11 cellular contexts compared by ENCODE assay signal in the genomic region with DNA sequence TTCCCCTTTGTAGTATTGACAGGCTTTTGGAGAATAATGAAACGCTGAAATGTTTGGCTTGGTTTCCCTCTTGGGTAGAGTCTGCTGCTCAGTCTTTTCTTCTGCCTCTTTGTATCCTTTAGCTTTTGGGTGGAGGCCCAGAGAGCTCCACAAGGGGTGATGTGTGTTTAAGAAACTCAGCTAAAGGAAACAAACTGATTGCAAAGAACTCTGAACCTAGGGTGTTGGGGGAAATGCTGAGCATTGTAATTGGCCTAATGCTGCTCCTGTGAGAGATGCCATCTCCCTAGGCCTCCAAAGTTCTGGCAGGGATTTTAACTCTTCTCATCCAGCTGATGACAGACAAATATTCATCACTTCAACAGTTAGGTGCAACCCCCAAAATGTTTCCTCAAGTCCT. TPM values are rescaled to one million over a fixed set of nuclear protein-coding genes. Genes with fewer than 3 reads are reported as not detected.
A peak's percentile ranks its signal among the peaks of the same experiment; 100 is the strongest.
DNase-seq lines count a peak whose midpoint lies in the region; FAIRE-seq and TF ChIP-seq lines count a peak whose summit lies in the region.
"Had no signal": no experiment of that assay in that cellular context is flagged by ENCODE, and none has a peak within 500 bp of the region (broad histone marks: within the 10 kb centered on the region; RNA-seq: fewer than 3 reads in every experiment).

No MANE protein-coding gene starts in this region.

- peak; percentile 49 for DNase-seq in AG20443 (ENCODE audit: low spot score)
- no peak for DNase-seq in SJCRH30
- peak; percentile 76 for DNase-seq in fibroblast of mammary gland (ENCODE audit: low read depth)
- DNase-seq in trophoblast cell: no peak
- no peak for DNase-seq in GM19239 (ENCODE audit: insufficient read length, low spot score)
- DNase-seq in OCI-LY7 (ENCODE audit: low spot score): no peak
- no peak for DNase-seq in hepatic stellate cell (ENCODE audit: low spot score)
- DNase-seq in activated CD8-positive, alpha-beta memory T cell treated with anti-CD3 and anti-CD28 coated beads for 24 hours: no peak
- DNase-seq: activated T-cell treated with anti-CD3 and anti-CD28 coated beads, Interleukin-2, amount 50 U/mL, for 24 hours; NCI-H748 treated with DMSO at 0.1 percent for 48 hours; T-helper 9 cell had no signal

- no peak overlapping the region for H2AK5ac ChIP-seq in trophoblast cell (ENCODE audit: low read length)

- H3K9me2 ChIP-seq in OCI-LY7 (ENCODE audit: insufficient read depth, low read length): no peaks in the 10 kb centered on the region

- peak overlapping the region; percentile 32 for H2BK12ac ChIP-seq in trophoblast cell (ENCODE audit: low read length)

- H3K9ac ChIP-seq in trophoblast cell (ENCODE audit: low read length): no peak overlapping the region

- H2BK120ac ChIP-seq in trophoblast cell (ENCODE audit: insufficient read depth, low read length, poor library complexity): peak overlapping the region; percentile 20

- H3K27me3 ChIP-seq in SJCRH30 (no peaks in the 10 kb centered on the region), trophoblast cell (ENCODE audit: insufficient read depth, low read length) (no peaks in the 10 kb centered on the region)

- no peaks in the 10 kb centered on the region for H4K20me1 ChIP-seq in OCI-LY7 (ENCODE audit: insufficient read depth, low read length)

- no peaks in the 10 kb centered on the region for H3K79me2 ChIP-seq in trophoblast cell (ENCODE audit: control insufficient read depth, insufficient read depth, low read length, poor library complexity)
- H3K79me2 ChIP-seq in OCI-LY7 (ENCODE audit: insufficient read depth, low read depth, low read length): no peaks in the 10 kb centered on the region

- H3K4me3 ChIP-seq in SJCRH30 (no peak overlapping the region), fibroblast of mammary gland (ENCODE audit: control insufficient read depth, low read depth, low read length) (no peak overlapping the region), trophoblast cell (ENCODE audit: low read depth, low read length) (no peak overlapping the region), OCI-LY7 (ENCODE audit: low read depth, low read length, poor library complexity, severe bottlenecking) (no peak overlapping the region)

- intact Hi-C loops in OCI-LY7 (cut with micrococcal nuclease; ENCODE audit: unreplicated experiment): no loop called here

- CTCF ChIA-PET in OCI-LY7 (lab: Charles Lee; ENCODE audit: unreplicated experiment): no interaction called here

- TF ChIP-seq CTCF in fibroblast of mammary gland (conservative IDR thresholded peaks at IDR 0.05; ENCODE audit: control insufficient read depth, insufficient read depth, low read depth, low read length) (peak; percentile 10), OCI-LY7 (conservative IDR thresholded peaks at IDR 0.05; ENCODE audit: low read length) (no peak)

- POLR2A ChIA-PET in OCI-LY7 (lab: Charles Lee): no interaction called here

- H2AFZ ChIP-seq in trophoblast cell (ENCODE audit: insufficient read depth, low read length, poor library complexity) (no peak overlapping the region), OCI-LY7 (ENCODE audit: low read length) (no peak overlapping the region)

- H3K9me3 ChIP-seq in SJCRH30 (replicated peaks): no peaks in the 10 kb centered on the region
- peaks cover 2% of the 10 kb centered on the region for H3K9me3 ChIP-seq in trophoblast cell (ENCODE audit: insufficient read depth, low read depth, low read length)
- H3K9me3 ChIP-seq in OCI-LY7 (ENCODE audit: low read length): no peaks in the 10 kb centered on the region

- H3K4me2 ChIP-seq in trophoblast cell (ENCODE audit: low read length) (peak overlapping the region; percentile 21), OCI-LY7 (ENCODE audit: low read length) (no peak overlapping the region)

- no TSS peak for BruUV-seq in OCI-LY7 (replicated peaks; lab: Mats Ljungman, UMichigan)

- no peak overlapping the region for H4K91ac ChIP-seq in trophoblast cell (ENCODE audit: low read depth, low read length)

- H4K12ac ChIP-seq in trophoblast cell (ENCODE audit: low read depth, low read length): no peak overlapping the region

- H3K23ac ChIP-seq in trophoblast cell (ENCODE audit: low read length): no peak overlapping the region

- H3K36me3 ChIP-seq in SJCRH30: no peaks in the 10 kb centered on the region
- no peaks in the 10 kb centered on the region for H3K36me3 ChIP-seq in trophoblast cell (ENCODE audit: control insufficient read depth in 1 of 2, insufficient read depth in 2 of 2, low read length in 2 of 2)
- no peaks in the 10 kb centered on the region for H3K36me3 ChIP-seq in OCI-LY7 (ENCODE audit: insufficient read depth, low read length)

- H3K79me1 ChIP-seq in trophoblast cell (ENCODE audit: low read length): peaks cover 3% of the 10 kb centered on the region

- peaks cover 24% of the 10 kb centered on the region for H3K4me1 ChIP-seq in SJCRH30
- peaks cover 12 to 16% of the 10 kb centered on the region in 2 experiments for H3K4me1 ChIP-seq in trophoblast cell (ENCODE audit: control insufficient read depth in 1 of 2, insufficient read depth in 2 of 2, low read length in 2 of 2)
- H3K4me1 ChIP-seq in OCI-LY7 (ENCODE audit: insufficient read depth, low read length, poor library complexity, severe bottlenecking): no peaks in the 10 kb centered on the region

- H3K14ac ChIP-seq in trophoblast cell (ENCODE audit: low read length): no peak overlapping the region

- no peak overlapping the region for H3K4ac ChIP-seq in trophoblast cell (ENCODE audit: low read depth, low read length)

- H3K27ac ChIP-seq in SJCRH30: peak overlapping the region; percentile 21; the same call in 1 of the 2 replicates
- H3K27ac ChIP-seq in trophoblast cell (ENCODE audit: low read depth, low read length): no peak overlapping the region
- no peak overlapping the region for H3K27ac ChIP-seq in OCI-LY7 (ENCODE audit: low read depth, low read length, poor library complexity, severe bottlenecking)

- WGBS in trophoblast cell (ENCODE audit: extremely low coverage, insufficient coverage, insufficient read length): no CpG with 5 or more reads among the region's 1 CpG

- no peak overlapping the region for H3K18ac ChIP-seq in trophoblast cell (ENCODE audit: low read length)

- no peak overlapping the region for H4K8ac ChIP-seq in trophoblast cell (ENCODE audit: low read depth, low read length)

- H2BK5ac ChIP-seq in trophoblast cell (ENCODE audit: low read depth, low read length, poor library complexity): no peak overlapping the region

- FAIRE-seq in GM19239 (lab: Jason Lieb, UNC): no peak

RNA-seq across cellular contexts. Expression of a gene that starts 30.7 kb away (rescaled TPM):
- 10.6 and 12.0 TPM in 2 replicates for total RNA-seq in SJCRH30 (2014; rRNA removed; shearing (Covaris generic))
- 9.7 and 9.8 TPM in 2 replicates for polyA plus RNA-seq in trophoblast cell (2013)
- 0.06 TPM in 1 of 2 replicates, not detected in the other for total RNA-seq in OCI-LY7 (2014; rRNA removed; shearing (Covaris generic))
- 0.17 and 0.18 TPM in 2 replicates for total RNA-seq in OCI-LY7 (2022)

Comparison
In these comparisons a context has a peak if more than half of its experiments do, and no peak if none do; other contexts are left out.
1. DNase-seq: peak in AG20443 (single experiment) and fibroblast of mammary gland (single experiment); none in SJCRH30 (0 of 2), trophoblast cell (0 of 2), GM19239 (single experiment), OCI-LY7 (single experiment), hepatic stellate cell (single experiment) and activated CD8-positive, alpha-beta memory T cell treated with anti-CD3 and anti-CD28 coated beads for 24 hours (single experiment).